12 cellular contexts compared by ENCODE assay signal in the genomic region with DNA sequence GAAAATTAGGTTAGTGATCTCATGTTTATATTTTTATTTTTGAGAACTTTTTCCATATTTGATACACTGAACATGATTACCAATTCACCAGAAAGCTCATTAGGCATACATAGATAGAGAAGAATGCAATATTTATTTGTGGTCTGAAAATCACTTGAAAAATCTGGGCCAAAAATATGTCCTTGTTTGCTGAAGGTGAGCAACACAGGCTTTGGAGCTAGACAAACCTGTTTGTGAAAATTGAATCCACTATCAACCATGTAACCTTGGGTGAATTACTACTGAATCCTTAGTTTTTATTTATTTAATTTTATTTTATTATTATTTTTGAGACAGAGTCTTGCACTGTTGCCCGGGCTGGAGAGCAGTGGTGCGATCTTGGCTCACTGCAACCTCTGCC. TPM values are rescaled to one million over a fixed set of nuclear protein-coding genes. Genes with fewer than 3 reads are reported as not detected.
"Had no signal": no experiment of that assay in that cellular context is flagged by ENCODE, and none has a peak within 500 bp of the region (broad histone marks: within the 10 kb centered on the region; RNA-seq: fewer than 3 reads in every experiment).

No MANE protein-coding gene starts in this region.

- H3K27ac ChIP-seq: GM23248 had no signal

- H3K4me1 ChIP-seq: HAP-1 had no signal

- H3K9me3 ChIP-seq: HAP-1 had no signal

- H3K9ac ChIP-seq: GM23248 had no signal

- H3K4me3 ChIP-seq: GM23248, GM23338, HAP-1 had no signal

- FAIRE-seq: H1, H54 had no signal

- ATAC-seq: GM23338, HCT116 had no signal

- DNase-seq: GM23248, GOT3, H7, H9, HCEC 1CT, HFFc6 had no signal

- H3K4me2 ChIP-seq: GM23338 had no signal

- H2AFZ ChIP-seq: GM23248 had no signal

- H3K36me3 ChIP-seq: HAP-1 had no signal

RNA-seq across cellular contexts. Expression of gene ZSWIM2, which starts 46.5 kb away (rescaled TPM):
- total RNA-seq: GM23248, GM23338, H1, H4, H7, H9 had no signal
